ENCODE assay signal across 8 cellular contexts in the genomic region with DNA sequence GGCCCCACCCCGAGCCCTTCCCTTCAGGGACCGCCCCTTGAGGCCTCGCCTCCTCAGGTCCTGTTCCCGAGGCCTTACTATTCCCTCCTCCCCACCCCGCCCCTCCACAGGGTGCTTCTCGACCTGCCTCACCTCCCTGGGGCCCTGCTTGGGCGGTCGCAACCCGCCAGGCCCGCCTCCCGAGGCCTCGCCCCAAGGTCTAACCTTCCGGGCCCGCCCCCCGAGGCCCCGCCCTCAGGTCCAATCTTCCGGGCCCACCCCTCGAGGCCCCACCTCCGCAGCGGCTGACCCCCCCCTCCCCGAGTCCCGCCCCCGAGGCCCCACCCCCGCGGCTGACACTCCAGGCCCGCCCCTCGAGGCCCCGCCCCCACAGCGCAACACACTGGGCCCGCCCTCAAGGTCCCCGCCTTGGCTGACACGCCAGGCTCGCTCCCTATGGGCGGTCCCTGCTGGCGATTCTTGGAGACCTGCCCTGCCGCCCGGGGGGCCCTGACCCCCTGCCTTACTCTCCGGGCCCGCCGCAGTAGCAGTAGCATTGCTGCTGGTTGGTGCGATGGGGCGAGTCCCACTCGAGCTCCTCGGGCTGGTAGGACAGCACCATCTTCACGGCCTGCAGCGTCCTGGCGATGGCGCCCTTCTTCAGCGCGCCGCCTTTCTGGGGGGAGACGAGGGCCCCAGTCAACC.
DNase-seq lines count a peak whose midpoint lies in the region; ATAC-seq and TF ChIP-seq lines count a peak whose summit lies in the region.

No MANE protein-coding gene starts in this region.

- TF ChIP-seq POLR2A in erythroblast (IDR thresholded peaks at IDR 0.05; ENCODE audit: low read length): peak; percentile 33

- peaks cover 11% of the 10 kb centered on the region for H3K4me1 ChIP-seq in NT2/D1 (ENCODE audit: insufficient read depth, insufficient read length)
- peaks cover 7% of the 10 kb centered on the region for H3K4me1 ChIP-seq in mucosa of stomach (ENCODE audit: control insufficient read depth, insufficient read depth, low read length)

- ATAC-seq in GM18867 (IDR thresholded peaks at IDR 0.05; ENCODE audit: unreplicated experiment): peak; percentile 91
- ATAC-seq in HG03103 (IDR thresholded peaks at IDR 0.05; ENCODE audit: low read depth, unreplicated experiment): peak; percentile 86

- H3K9me3 ChIP-seq in NT2/D1 (ENCODE audit: insufficient read depth, low read length) (no peaks in the 10 kb centered on the region), mucosa of stomach (ENCODE audit: control insufficient read depth, low read length) (no peaks in the 10 kb centered on the region)

- peak overlapping the region; percentile 45 for H3K9ac ChIP-seq in NT2/D1 (ENCODE audit: insufficient read length, low read depth)
- peak overlapping the region; percentile 71 for H3K9ac ChIP-seq in mucosa of stomach (ENCODE audit: low read length)

- peak; percentile 99 for DNase-seq in AG08395 (ENCODE audit: low spot score)
- peak; percentile 91 for DNase-seq in NT2/D1 (ENCODE audit: low read depth, low spot score)
- DNase-seq in activated T-cell treated with anti-CD3 and anti-CD28 coated beads for 48 hours (ENCODE audit: low read depth): peak; percentile 97
- peak; percentile 97 to 98 for DNase-seq in erythroblast (lab: John Stamatoyannopoulos, UW)
- peak; percentile 97 for DNase-seq in stimulated activated CD8-positive, alpha-beta memory T cell treated with anti-CD3 and anti-CD28 coated beads, Interleukin-4, amount 100 ng/mL, for 48 hours

- no peaks in the 10 kb centered on the region for H3K27me3 ChIP-seq in NT2/D1 (ENCODE audit: insufficient read depth, insufficient read length)
- H3K27me3 ChIP-seq in mucosa of stomach (ENCODE audit: control insufficient read depth, insufficient read depth, low read length): no peaks in the 10 kb centered on the region

- peaks cover 66% of the 10 kb centered on the region for H3K36me3 ChIP-seq in NT2/D1 (ENCODE audit: insufficient read depth, insufficient read length, low read length)
- peaks cover 7% of the 10 kb centered on the region for H3K36me3 ChIP-seq in mucosa of stomach (ENCODE audit: control insufficient read depth, insufficient read depth, low read length)

- peak overlapping the region; percentile 12 for H3K4me3 ChIP-seq in NT2/D1 (ENCODE audit: insufficient read length, low read depth)
- H3K4me3 ChIP-seq in mucosa of stomach (ENCODE audit: low read length): peak overlapping the region; percentile 85

Comparison
In these comparisons a context has a peak if more than half of its experiments do, and no peak if none do; other contexts are left out.
1. Peak in every context shown above with its lines: DNase-seq, ATAC-seq and H3K4me3 ChIP-seq.